Comparison of ENCODE assay signal across 1 cellular context in genomic region chr17:49191407-49191916, GRCh38.
TF ChIP-seq lines count a peak whose summit lies in the region.

No MANE protein-coding gene starts in this region.

TF ChIP-seq in liver, 16 proteins besides CTCF, POLR2A, EP300 and RAD21 (continued from another document):
- TF ChIP-seq REST (IDR thresholded peaks at IDR 0.05) = no peak
